In genomic region chr19:15316498-15316897, GRCh38 we compare ENCODE assay signal across 11 cellular contexts. TPM values are rescaled to one million over a fixed set of nuclear protein-coding genes. Genes with fewer than 3 reads are reported as not detected.
DNase-seq lines count a peak whose midpoint lies in the region; ATAC-seq, FAIRE-seq and TF ChIP-seq lines count a peak whose summit lies in the region.
"Had no signal": no experiment of that assay in that cellular context is flagged by ENCODE, and none has a peak within 500 bp of the region (broad histone marks: within the 10 kb centered on the region; RNA-seq: fewer than 3 reads in every experiment).

No MANE protein-coding gene starts in this region.

- DNase-seq in A549 (ENCODE audit: low read depth in 1 of 2, low spot score in 1 of 2): no peak
- no peak for DNase-seq in GM06990 (ENCODE audit: extremely low read depth, insufficient read length)
- DNase-seq in activated CD8-positive, alpha-beta T cell treated with anti-CD3 and anti-CD28 coated beads for 36 hours: no peak
- no peak for DNase-seq in immature natural killer cell
- no peak for DNase-seq in NK-92 treated with Interleukin-12 subunit alpha and Interleukin-12 subunit beta, amount 100 ng/mL, for 24 hours (lab: John Stamatoyannopoulos, UW)
- DNase-seq: Caco-2, NCI-H1930 had no signal

- peaks cover 23% of the 10 kb centered on the region for H3K36me3 Mint-ChIP-seq in activated CD8-positive, alpha-beta T cell treated with anti-CD3 and anti-CD28 coated beads for 36 hours (ENCODE audit: low read depth)
- no peaks in the 10 kb centered on the region for H3K36me3 Mint-ChIP-seq in immature natural killer cell

- no peak for FAIRE-seq in A549 (lab: Jason Lieb, UNC)

- no peak for TF ChIP-seq RAD21 in A549 (conservative IDR thresholded peaks at IDR 0.05 in 1 of 2, IDR thresholded peaks at IDR 0.05 in 1 of 2)

- no peak for TF ChIP-seq POLR2A in A549 (IDR thresholded peaks at IDR 0.05; ENCODE audit: low read length)

- peaks cover 82% of the 10 kb centered on the region for H3K4me1 Mint-ChIP-seq in activated CD8-positive, alpha-beta T cell treated with anti-CD3 and anti-CD28 coated beads for 36 hours (ENCODE audit: low read depth)
- H3K4me1 Mint-ChIP-seq in immature natural killer cell: peaks cover 89 to 90% of the 10 kb centered on the region in 2 donors

- no peaks in the 10 kb centered on the region for H3K27me3 ChIP-seq in GM06990 (replicated peaks; ENCODE audit: control insufficient read depth, insufficient read depth, low read length)

- H3K9me3 ChIP-seq in A549: no peaks in the 10 kb centered on the region
- H3K9me3 ChIP-seq: Caco-2 had no signal

- H3K27me3 Mint-ChIP-seq in activated CD8-positive, alpha-beta T cell treated with anti-CD3 and anti-CD28 coated beads for 36 hours: no peaks in the 10 kb centered on the region
- peaks cover 0 to 3% (median 0%) of the 10 kb centered on the region in 3 donors for H3K27me3 Mint-ChIP-seq in immature natural killer cell (ENCODE audit: low read depth in 3 of 3)

- H3K4me3 Mint-ChIP-seq in activated CD8-positive, alpha-beta T cell treated with anti-CD3 and anti-CD28 coated beads for 36 hours: peak overlapping the region; percentile 27
- H3K4me3 Mint-ChIP-seq in immature natural killer cell: peak overlapping the region; percentile 41 to 74 (median 53)

- peak overlapping the region; percentile 76 for H3K27ac Mint-ChIP-seq in activated CD8-positive, alpha-beta T cell treated with anti-CD3 and anti-CD28 coated beads for 36 hours
- peak overlapping the region; percentile 61 to 88 (median 82) for H3K27ac Mint-ChIP-seq in immature natural killer cell

- TF ChIP-seq CTCF in A549 (IDR thresholded peaks at IDR 0.05) (no peak), GM06990 (IDR thresholded peaks at IDR 0.05; ENCODE audit: insufficient read depth, low read length, poor library complexity, severe bottlenecking) (no peak)
- no peak for TF ChIP-seq CTCF in activated CD8-positive, alpha-beta T cell treated with anti-CD3 and anti-CD28 coated beads for 36 hours (IDR thresholded peaks at IDR 0.05)

- H3K9me3 Mint-ChIP-seq in activated CD8-positive, alpha-beta T cell treated with anti-CD3 and anti-CD28 coated beads for 36 hours: no peaks in the 10 kb centered on the region
- no peaks in the 10 kb centered on the region for H3K9me3 Mint-ChIP-seq in immature natural killer cell

- no peak overlapping the region for H3K4me2 ChIP-seq in A549

- H3K36me3 ChIP-seq in GM06990 (ENCODE audit: control insufficient read depth, insufficient read depth, low read length): no peaks in the 10 kb centered on the region; the same call in 1 of the 2 replicates

- intact Hi-C loops in activated CD8-positive, alpha-beta T cell treated with anti-CD3 and anti-CD28 coated beads for 36 hours (cut with micrococcal nuclease): no loop called here

- CTCF ChIA-PET in A549 (lab: Yijun Ruan, JAX): interaction anchor here (1.1 to 2.8 kb wide), 2 partner anchors 19 to 33 kb away, joined by 3 to 12 read pairs; no protein-coding TSS in a partner anchor
- CTCF ChIA-PET in activated CD8-positive, alpha-beta T cell treated with anti-CD3 and anti-CD28 coated beads for 36 hours (lab: Charles Lee): interaction anchor here (1.2 to 1.5 kb wide), 3 partner anchors 11 to 28 kb away, joined by 3 to 6 read pairs (median 4); no protein-coding TSS in a partner anchor

- H3K27ac ChIP-seq in A549: no peak overlapping the region

- POLR2A ChIA-PET in A549 (lab: Yijun Ruan, JAX): no interaction called here
- POLR2A ChIA-PET in activated CD8-positive, alpha-beta T cell treated with anti-CD3 and anti-CD28 coated beads for 36 hours (lab: Charles Lee): interaction anchor here (0.7 to 2.7 kb wide), 6 partner anchors 11 to 62 kb away, joined by 3 to 14 read pairs (median 3); partner anchors contain the start of gene BRD4

- ATAC-seq in A549 (no peak), GM18870 (IDR thresholded peaks at IDR 0.05; ENCODE audit: unreplicated experiment) (no peak), GM19455 (IDR thresholded peaks at IDR 0.05; ENCODE audit: unreplicated experiment) (no peak), HG03095 (IDR thresholded peaks at IDR 0.05; ENCODE audit: unreplicated experiment) (no peak)
- ATAC-seq in activated CD8-positive, alpha-beta T cell treated with anti-CD3 and anti-CD28 coated beads for 36 hours: no peak
- ATAC-seq: Right ventricle myocardium inferior had no signal

- WGBS in A549 (ENCODE audit: missing lambda C conversion rate): 92% methylated on average over 2 of the region's 2 CpGs

- TF ChIP-seq EP300 in A549 (IDR thresholded peaks at IDR 0.05): no peak

- H3K4me3 ChIP-seq in A549 (no peak overlapping the region), GM06990 (replicated peaks; ENCODE audit: low read depth, low read length) (peak overlapping the region; percentile 38; the same call in 1 of the 2 replicates)

- peaks cover 40% of the 10 kb centered on the region for H3K4me1 ChIP-seq in A549

TF ChIP-seq in A549, 52 proteins besides CTCF, POLR2A, EP300 and RAD21:
- no peak for TF ChIP-seq ZNF302 (CRISPR knock-in tag; IDR thresholded peaks at IDR 0.05)
- no peak for TF ChIP-seq CBX8 (IDR thresholded peaks at IDR 0.05)
- TF ChIP-seq MAFK (IDR thresholded peaks at IDR 0.05; ENCODE audit: partially characterized antibody): peak; percentile 24

RNA-seq across cellular contexts. Expression of gene BRD4, which starts 15.8 kb away (rescaled TPM):
- 8.3 and 11.8 TPM in 2 replicates for polyA plus RNA-seq in A549 (2011; rRNA removed)
- polyA plus RNA-seq in A549 (2012; cell fraction: cytosol; rRNA removed): 8.9 and 12.2 TPM in 2 replicates
- polyA plus RNA-seq in A549 (2012; cell fraction: nucleus; rRNA removed): 21.4 and 21.7 TPM in 2 replicates
- 22.5 to 23.3 TPM (median 23.1 TPM) in 3 replicates for polyA plus RNA-seq in A549 (2017; fragmentation: RNase III; extraction: RNeasy Plus Mini Kit Qiagen cat#74134 plus additional on column Dnase treatment)
- 30.4 and 34.7 TPM in 2 replicates for polyA minus RNA-seq in A549 (2011; rRNA and poly(A)+ RNA removed)
- total RNA-seq in activated CD8-positive, alpha-beta T cell treated with anti-CD3 and anti-CD28 coated beads for 36 hours: 10 to 100 TPM; 94.3 to 99.6 TPM
- polyA plus RNA-seq in immature natural killer cell: 10 to 100 TPM in 1 of 3 donors, 1 to 10 TPM in 2; 4.3 to 16.7 (median 7.0) TPM
